ENCODE assay signal across 8 cellular contexts in genomic region chr6:119077643-119078448, GRCh38. TPM values are rescaled to one million over a fixed set of nuclear protein-coding genes. Genes with fewer than 3 reads are reported as not detected.
DNase-seq lines count a peak whose midpoint lies in the region; ATAC-seq, FAIRE-seq and TF ChIP-seq lines count a peak whose summit lies in the region.

No MANE protein-coding gene starts in this region.

- H3K9me2 ChIP-seq in PC-9 (ENCODE audit: insufficient read depth): no peaks in the 10 kb centered on the region

- H3K27ac ChIP-seq in 22Rv1 (peak overlapping the region; percentile 56; the same call in 1 of the 2 replicates), PC-9 (no peak overlapping the region), osteoblast (ENCODE audit: low read depth, low read length) (no peak overlapping the region), vagina (peak overlapping the region; percentile 74)

- peak overlapping the region; percentile 91 for H3K4me2 ChIP-seq in PC-9
- peak overlapping the region; percentile 96 for H3K4me2 ChIP-seq in osteoblast (ENCODE audit: insufficient read depth, low read length)

- TF ChIP-seq CTCF in 22Rv1 (IDR thresholded peaks at IDR 0.05) (peak; percentile 15), PC-9 (conservative IDR thresholded peaks at IDR 0.05) (peak; percentile 44; the same call in 1 of the 2 replicates), osteoblast (IDR thresholded peaks at IDR 0.05; ENCODE audit: extremely low read depth, low read depth, low read length) (no peak), vagina (IDR thresholded peaks at IDR 0.05) (no peak)

- H2AFZ ChIP-seq in PC-9 (peak overlapping the region; percentile 89), osteoblast (ENCODE audit: low read length) (peak overlapping the region; percentile 47)

- peak overlapping the region; percentile 65 for H3K4me3 ChIP-seq in PC-9
- H3K4me3 ChIP-seq in osteoblast (ENCODE audit: insufficient read depth, low read length): peak overlapping the region; percentile 78
- peak overlapping the region; percentile 64 to 82 for H3K4me3 ChIP-seq in vagina

- H4K20me1 ChIP-seq in PC-9 (ENCODE audit: insufficient read depth) (no peaks in the 10 kb centered on the region), osteoblast (ENCODE audit: insufficient read depth, low read length) (no peaks in the 10 kb centered on the region)

- FAIRE-seq in frontal cortex (lab: Jason Lieb, UNC): no peak

- DNase-seq in PC-9 (peak; percentile 29 to 84), activated gamma-delta T cell (lab: John Stamatoyannopoulos, UW) (peak; percentile 33), frontal cortex (ENCODE audit: low spot score in 2 of 2) (peak; percentile 16 to 30), osteoblast (ENCODE audit: insufficient read length, low spot score, missing footprints) (peak; percentile 68), vagina (ENCODE audit: extremely low spot score in 2 of 2) (no peak)

- H3K4me1 ChIP-seq in PC-9 (replicated peaks; ENCODE audit: insufficient read depth) (peaks cover 22% of the 10 kb centered on the region), osteoblast (ENCODE audit: insufficient read depth, low read length) (peaks cover 9% of the 10 kb centered on the region), vagina (no peaks in the 10 kb centered on the region)

- H3K27me3 ChIP-seq in PC-9 (ENCODE audit: insufficient read depth, low read depth) (no peaks in the 10 kb centered on the region), osteoblast (ENCODE audit: insufficient read depth, low read length) (peaks cover 49% of the 10 kb centered on the region), vagina (no peaks in the 10 kb centered on the region)

- H3K79me2 ChIP-seq in PC-9 (ENCODE audit: low read depth): no peaks in the 10 kb centered on the region
- no peaks in the 10 kb centered on the region for H3K79me2 ChIP-seq in osteoblast (ENCODE audit: insufficient read depth, low read length)

- TF ChIP-seq POLR2A in vagina (IDR thresholded peaks at IDR 0.05): no peak

- no peaks in the 10 kb centered on the region for H3K36me3 ChIP-seq in PC-9 (ENCODE audit: low read depth)
- H3K36me3 ChIP-seq in osteoblast (ENCODE audit: insufficient read depth, low read length): no peaks in the 10 kb centered on the region
- H3K36me3 ChIP-seq in vagina: no peaks in the 10 kb centered on the region

- POLR2A ChIA-PET in PC-9 (lab: Charles Lee; ENCODE audit: unreplicated experiment): interaction anchor here (0.7 kb wide), 1 partner anchor 466 kb away, joined by 4 read pairs; no protein-coding TSS in a partner anchor

- ATAC-seq in GM18858 (IDR thresholded peaks at IDR 0.05; ENCODE audit: unreplicated experiment) (peak; percentile 29), HG03139 (IDR thresholded peaks at IDR 0.05; ENCODE audit: unreplicated experiment) (peak; percentile 38)

- CTCF ChIA-PET in PC-9 (lab: Charles Lee): no interaction called here

- peaks cover 11% of the 10 kb centered on the region for H3F3A ChIP-seq in PC-9 (ENCODE audit: insufficient read depth, low read depth)

- intact Hi-C loops in PC-9 (cut with micrococcal nuclease; ENCODE audit: unreplicated experiment) (no loop called here), vagina (cut with DNase I) (no loop called here)

- BruUV-seq in PC-9 (replicated peaks; lab: Mats Ljungman, UMichigan): no TSS peak

- H3K9me3 ChIP-seq in PC-9 (ENCODE audit: insufficient read depth, low read depth) (peaks cover 4% of the 10 kb centered on the region; the same call in 1 of the 2 replicates), osteoblast (ENCODE audit: low read depth, low read length) (no peaks in the 10 kb centered on the region), vagina (no peaks in the 10 kb centered on the region)

RNA-seq across cellular contexts. Expression of gene FAM184A, which starts 0.6 kb away (rescaled TPM):
- total RNA-seq in PC-9 (2021) (0.85 and 1.1 TPM in 2 replicates), frontal cortex (30.2 TPM), osteoblast (under 0.01 and 0.36 TPM in 2 replicates), vagina (3.4 TPM)

Comparison
In these comparisons a context has a peak if more than half of its experiments do, and no peak if none do; other contexts are left out.
1. H3K27ac ChIP-seq: peak in 22Rv1 (single experiment) and vagina (single experiment); none in PC-9 (single experiment) and osteoblast (single experiment).
2. CTCF ChIP-seq: peak in 22Rv1 (single experiment) and PC-9 (single experiment); none in osteoblast (single experiment) and vagina (0 of 3).
3. DNase-seq: peak in PC-9 (2 of 2), activated gamma-delta T cell (single experiment), frontal cortex (2 of 2) and osteoblast (single experiment); none in vagina (0 of 2).
4. Peak in every context shown above with its lines, with median percentiles within 50 percentile points of each other: H3K4me3 ChIP-seq.